Comparison of ENCODE assay signal across 21 cellular contexts in genomic region chr22:42714308-42714707, GRCh38. TPM values are rescaled to one million over a fixed set of nuclear protein-coding genes. Genes with fewer than 3 reads are reported as not detected.
A peak's percentile ranks its signal among the peaks of the same experiment; 100 is the strongest.
DNase-seq lines count a peak whose midpoint lies in the region; ATAC-seq and TF ChIP-seq lines count a peak whose summit lies in the region.
"Had no signal": no experiment of that assay in that cellular context is flagged by ENCODE, and none has a peak within 500 bp of the region (broad histone marks: within the 10 kb centered on the region; RNA-seq: fewer than 3 reads in every experiment).

No MANE protein-coding gene starts in this region.

- intact Hi-C loops in cardiac septum (cut with DNase I) (no loop called here), right lobe of liver (cut with DNase I) (no loop called here)

- no peak for TF ChIP-seq POLR2A in right lobe of liver (IDR thresholded peaks at IDR 0.05)

- peak overlapping the region; percentile 95 to 100 for H3K27ac ChIP-seq in right atrium auricular region
- H3K27ac ChIP-seq in right lobe of liver: no peak overlapping the region
- H3K27ac ChIP-seq: C4-2B, SJCRH30 had no signal

- H3K9me3 ChIP-seq in right atrium auricular region: peaks cover 0 to 7% of the 10 kb centered on the region in 2 donors
- H3K9me3 ChIP-seq in right lobe of liver: no peaks in the 10 kb centered on the region

- peaks cover 29% of the 10 kb centered on the region for H3K4me1 Mint-ChIP-seq in endothelial cell (ENCODE audit: unreplicated experiment)

- no peaks in the 10 kb centered on the region for H3K27me3 Mint-ChIP-seq in endothelial cell (ENCODE audit: unreplicated experiment)

- DNase-seq in right atrium auricular region (ENCODE audit: low spot score) (no peak), cardiac septum (ENCODE audit: low spot score) (no peak), endothelial cell (ENCODE audit: low spot score) (no peak), right lobe of liver (no peak), NCI-H146 treated with DMSO at 0.1 percent for 48 hours (lab: John Stamatoyannopoulos, UW; ENCODE audit: unreplicated experiment) (no peak), NCI-H2107 (lab: John Stamatoyannopoulos, UW) (no peak)
- DNase-seq: CD8-positive, alpha-beta memory T cell; GF-D8; NCI-H1105; NCI-H146; NCI-H2029 treated with DMSO at 0.1 percent for 48 hours; NCI-H2171; NCI-H345; NCI-H524; NCI-H774; NK-92 treated with Interleukin-12 subunit alpha and Interleukin-12 subunit beta, amount 100 ng/mL, for 24 hours; SJCRH30 had no signal

- H3K4me3 ChIP-seq in right atrium auricular region: no peak overlapping the region
- no peak overlapping the region for H3K4me3 ChIP-seq in right lobe of liver
- H3K4me3 ChIP-seq: SJCRH30 had no signal

- H3K27me3 ChIP-seq in right atrium auricular region (no peaks in the 10 kb centered on the region), right lobe of liver (no peaks in the 10 kb centered on the region)
- H3K27me3 ChIP-seq: SJCRH30 had no signal

- peak; percentile 38 to 80 (median 55) for ATAC-seq in right lobe of liver
- ATAC-seq in GM21528 (IDR thresholded peaks at IDR 0.05; ENCODE audit: low FRiP score, unreplicated experiment): no peak
- ATAC-seq: Panc1 had no signal

- 74% methylated on average over 6 of the region's 7 CpGs for WGBS in right lobe of liver (ENCODE audit: insufficient coverage, low coverage, low lambda C conversion rate, missing lambda C conversion rate)

- TF ChIP-seq CTCF in right atrium auricular region (IDR thresholded peaks at IDR 0.05): no peak
- TF ChIP-seq CTCF in endothelial cell (IDR thresholded peaks at IDR 0.05; ENCODE audit: unreplicated experiment): no peak
- no peak for TF ChIP-seq CTCF in right lobe of liver (IDR thresholded peaks at IDR 0.05)

- H3K4me1 ChIP-seq in right atrium auricular region (peaks cover 0 to 56% of the 10 kb centered on the region in 2 donors), right lobe of liver (peaks cover 0 to 32% (median 0%) of the 10 kb centered on the region in 4 donors)

- H3K4me3 Mint-ChIP-seq in endothelial cell (ENCODE audit: unreplicated experiment): no peak overlapping the region
- H3K4me3 Mint-ChIP-seq: CD8-positive, alpha-beta memory T cell; IgD-negative memory B cell had no signal

- H3K36me3 ChIP-seq in right atrium auricular region (peaks cover 8% of the 10 kb centered on the region), right lobe of liver (no peaks in the 10 kb centered on the region)
- H3K36me3 ChIP-seq: SJCRH30 had no signal

- no peaks in the 10 kb centered on the region for H3K9me3 Mint-ChIP-seq in endothelial cell (ENCODE audit: unreplicated experiment)
- H3K9me3 Mint-ChIP-seq: IgD-negative memory B cell had no signal

- peaks cover 4% of the 10 kb centered on the region for H3K36me3 Mint-ChIP-seq in endothelial cell (ENCODE audit: low read depth, unreplicated experiment)
- H3K36me3 Mint-ChIP-seq: IgD-negative memory B cell had no signal

- peak overlapping the region; percentile 77 for H3K27ac Mint-ChIP-seq in endothelial cell (ENCODE audit: unreplicated experiment)
- H3K27ac Mint-ChIP-seq: CD8-positive, alpha-beta memory T cell had no signal

RNA-seq across cellular contexts. Expression of gene A4GALT, which starts 6.4 kb away (rescaled TPM):
- total RNA-seq in right atrium auricular region (10 to 100 TPM; 40.8 to 78.6 TPM), cardiac septum (97.7 TPM), endothelial cell (ENCODE audit: unreplicated experiment) (5.3 TPM), right lobe of liver (1 to 10 TPM in 5 of 6 experiments, under 1 TPM in 1; 0.86 to 3.7 (median 2.2) TPM)
- total RNA-seq: CD8-positive, alpha-beta memory T cell had no signal

Comparison
In these comparisons a context has a peak if more than half of its experiments do, and no peak if none do; other contexts are left out.
1. H3K27ac ChIP-seq: peak in right atrium auricular region (2 of 2); none in right lobe of liver (0 of 3).